Comparison of ENCODE assay signal across 20 cellular contexts in the genomic region with DNA sequence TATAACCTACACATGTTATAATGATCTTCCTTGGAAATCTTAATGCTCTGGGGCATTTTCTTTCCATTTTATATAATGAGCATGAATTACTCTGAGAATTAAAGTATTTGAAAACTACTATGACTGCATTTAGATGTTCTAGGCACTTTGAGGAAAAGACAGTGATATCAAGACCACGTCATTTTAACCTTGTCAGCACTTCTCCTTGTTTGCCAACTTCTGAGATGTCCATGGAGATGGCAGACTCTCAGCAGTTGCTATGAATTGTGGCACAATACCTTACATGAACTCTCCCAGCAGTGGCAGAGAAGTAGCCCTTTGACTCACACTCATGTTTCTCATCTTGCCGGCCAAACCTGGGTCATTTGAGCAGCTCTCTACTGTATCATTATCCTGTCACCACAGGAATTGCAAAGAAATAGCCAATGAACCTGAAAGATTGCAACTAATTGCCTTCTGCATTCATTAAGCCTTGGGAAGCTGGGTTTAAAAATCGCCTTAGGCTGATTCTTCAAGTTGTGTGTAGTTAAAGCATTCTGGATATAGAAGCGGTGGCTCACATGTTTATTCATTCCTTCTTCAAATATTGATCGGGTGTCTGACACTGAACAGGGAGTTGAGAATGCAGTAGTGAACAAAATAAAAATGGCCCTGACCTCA.
DNase-seq lines count a peak whose midpoint lies in the region; ATAC-seq and TF ChIP-seq lines count a peak whose summit lies in the region.
"Had no signal": no experiment of that assay in that cellular context is flagged by ENCODE, and none has a peak within 500 bp of the region (broad histone marks: within the 10 kb centered on the region; RNA-seq: fewer than 3 reads in every experiment).

No MANE protein-coding gene starts in this region.

- H2AFZ ChIP-seq in mammary epithelial cell (ENCODE audit: low read depth, low read length), result no peak overlapping the region
- H2AFZ ChIP-seq: GM23338 had no signal

- peaks cover 4% of the 10 kb centered on the region for H3K36me3 Mint-ChIP-seq in type B pancreatic cell

- intact Hi-C loops in mammary epithelial cell (cut with micrococcal nuclease), result no loop called here
- intact Hi-C loops in breast epithelium (cut with DNase I; ENCODE audit: low total_unique reads), result no loop called here
- intact Hi-C loops in stomach (cut with DNase I; ENCODE audit: low total_unique reads), result no loop called here

- H3K4me1 Mint-ChIP-seq in type B pancreatic cell (ENCODE audit: unreplicated experiment), result peaks cover 20% of the 10 kb centered on the region

- no peak overlapping the region for H3K4me3 Mint-ChIP-seq in type B pancreatic cell
- H3K4me3 Mint-ChIP-seq: GM23338 had no signal

- peak; percentile 30 for DNase-seq in mammary epithelial cell
- DNase-seq in breast epithelium (ENCODE audit: low spot score in 2 of 2), result no peak
- DNase-seq in NCI-H2227 treated with DMSO at 0.1 percent for 48 hours (lab: John Stamatoyannopoulos, UW), result peak; percentile 33
- DNase-seq in astrocyte of the hippocampus (ENCODE audit: low read depth, low spot score), result peak; percentile 85
- no peak for DNase-seq in type B pancreatic cell (ENCODE audit: extremely low spot score, unreplicated experiment)
- DNase-seq in GM19238 (ENCODE audit: insufficient read length, low spot score), result no peak
- no peak for DNase-seq in stomach
- DNase-seq in stimulated activated naive CD8-positive, alpha-beta T cell treated with anti-CD3 and anti-CD28 coated beads, Interleukin-15, Interleukin-2, amounts not matched to agents 100 U/mL and 50 U/mL, for 24 hours, result no peak
- DNase-seq: C1 segment of cervical spinal cord, EL, MM.1S, NCI-H2029, NCI-H2171 treated with DMSO at 0.1 percent for 48 hours, NCI-H510A treated with DMSO at 0.1 percent for 48 hours, SJCRH30 had no signal

- no peak for TF ChIP-seq POLR2A in breast epithelium (IDR thresholded peaks at IDR 0.05)
- TF ChIP-seq POLR2A in stomach (IDR thresholded peaks at IDR 0.05), result no peak

- no peak overlapping the region for H3K9ac ChIP-seq in mammary epithelial cell (ENCODE audit: insufficient read depth, low read length)
- H3K9ac ChIP-seq: KMS-11 had no signal

- H3K27ac ChIP-seq in mammary epithelial cell (ENCODE audit: insufficient read depth, low read depth, low read length) (no peak overlapping the region), breast epithelium (no peak overlapping the region), stomach (no peak overlapping the region)
- H3K27ac ChIP-seq: 22Rv1, HL-60, KMS-11, RWPE1, SJCRH30 had no signal

- H3K36me3 ChIP-seq in mammary epithelial cell (ENCODE audit: insufficient read depth, low read length), result no peaks in the 10 kb centered on the region
- no peaks in the 10 kb centered on the region for H3K36me3 ChIP-seq in breast epithelium
- H3K36me3 ChIP-seq in stomach, result no peaks in the 10 kb centered on the region
- H3K36me3 ChIP-seq: SJCRH30 had no signal

- ATAC-seq in stimulated activated naive CD8-positive, alpha-beta T cell treated with anti-CD3 and anti-CD28 coated beads, Interleukin-15, Interleukin-2, amounts not matched to agents 100 U/mL and 50 U/mL, for 24 hours, result no peak
- ATAC-seq: GM23338 had no signal

- peaks cover 3% of the 10 kb centered on the region for H3K27me3 Mint-ChIP-seq in type B pancreatic cell

- H3K4me1 ChIP-seq in mammary epithelial cell (ENCODE audit: insufficient read depth, low read length), result peaks cover 15% of the 10 kb centered on the region
- H3K4me1 ChIP-seq in breast epithelium, result no peaks in the 10 kb centered on the region
- no peaks in the 10 kb centered on the region for H3K4me1 ChIP-seq in stomach
- H3K4me1 ChIP-seq: SJCRH30 had no signal

- TF ChIP-seq CTCF in mammary epithelial cell (conservative IDR thresholded peaks at IDR 0.05 in 1 of 2, IDR thresholded peaks at IDR 0.05 in 1 of 2; ENCODE audit: extremely low read depth in 1 of 2, insufficient read depth in 1 of 2, low read depth in 1 of 2, low read length in 2 of 2) (no peak), breast epithelium (IDR thresholded peaks at IDR 0.05) (no peak), type B pancreatic cell (conservative IDR thresholded peaks at IDR 0.05) (no peak), stomach (IDR thresholded peaks at IDR 0.05) (no peak)

- WGBS in mammary epithelial cell (ENCODE audit: low coverage, missing lambda C conversion rate), result 96% methylated on average over 5 of the region's 5 CpGs
- 63 to 75% (median 68%) methylated on average over 5 of the region's 5 CpGs for WGBS in stomach, 5 donors

- TF ChIP-seq EP300 in stomach (IDR thresholded peaks at IDR 0.05), result no peak

- dilution Hi-C loops in mammary epithelial cell (cut with HindIII; ENCODE audit: low sequenced_read_pairs), result no loop called here

- no peaks in the 10 kb centered on the region for H4K20me1 ChIP-seq in mammary epithelial cell (ENCODE audit: insufficient read depth, low read length)

- H3K79me2 ChIP-seq in mammary epithelial cell (ENCODE audit: insufficient read depth, low read length), result no peaks in the 10 kb centered on the region

- H3K9me3 Mint-ChIP-seq in type B pancreatic cell, result peaks cover 6% of the 10 kb centered on the region
- H3K9me3 Mint-ChIP-seq: GM23338 had no signal

- H3K27me3 ChIP-seq in mammary epithelial cell (ENCODE audit: insufficient read depth, low read length) (no peaks in the 10 kb centered on the region), breast epithelium (no peaks in the 10 kb centered on the region), stomach (no peaks in the 10 kb centered on the region)
- H3K27me3 ChIP-seq: SJCRH30 had no signal

- in situ Hi-C loops in mammary epithelial cell (cut with MboI; ENCODE audit: low sequenced_read_pairs in 2 of 2), result no loop called here

- peak overlapping the region; percentile 19 for H3K27ac Mint-ChIP-seq in type B pancreatic cell
- H3K27ac Mint-ChIP-seq: GM23338 had no signal

- CTCF ChIA-PET in mammary epithelial cell (lab: Charles Lee; ENCODE audit: low non-redundant PET), result no interaction called here

- BruUV-seq in mammary epithelial cell (replicated peaks; lab: Mats Ljungman, UMichigan), result no TSS peak

- H3K4me3 ChIP-seq in mammary epithelial cell (replicated peaks in 1 of 3; ENCODE audit: insufficient read depth in 1 of 3, low read depth in 2 of 3, low read length in 3 of 3) (no peak overlapping the region), breast epithelium (no peak overlapping the region), stomach (no peak overlapping the region)
- H3K4me3 ChIP-seq: GM23338, SJCRH30 had no signal

- no peak overlapping the region for H3K4me2 ChIP-seq in mammary epithelial cell (ENCODE audit: insufficient read depth, low read depth, low read length)
- H3K4me2 ChIP-seq: GM23338, KMS-11 had no signal

- H3K9me3 ChIP-seq in mammary epithelial cell (replicated peaks; ENCODE audit: insufficient read depth, low read length) (no peaks in the 10 kb centered on the region), breast epithelium (no peaks in the 10 kb centered on the region), stomach (no peaks in the 10 kb centered on the region)
- H3K9me3 ChIP-seq: SJCRH30 had no signal

Comparison
In these comparisons a context has a peak if more than half of its experiments do, and no peak if none do; other contexts are left out.
1. DNase-seq: peak in mammary epithelial cell (single experiment), NCI-H2227 treated with DMSO at 0.1 percent for 48 hours (single experiment) and astrocyte of the hippocampus (single experiment); none in breast epithelium (0 of 2), type B pancreatic cell (single experiment), GM19238 (single experiment), stomach (single experiment) and stimulated activated naive CD8-positive, alpha-beta T cell treated with anti-CD3 and anti-CD28 coated beads, Interleukin-15, Interleukin-2, amounts not matched to agents 100 U/mL and 50 U/mL, for 24 hours (single experiment).